18 cellular contexts compared by ENCODE assay signal in the genomic region with DNA sequence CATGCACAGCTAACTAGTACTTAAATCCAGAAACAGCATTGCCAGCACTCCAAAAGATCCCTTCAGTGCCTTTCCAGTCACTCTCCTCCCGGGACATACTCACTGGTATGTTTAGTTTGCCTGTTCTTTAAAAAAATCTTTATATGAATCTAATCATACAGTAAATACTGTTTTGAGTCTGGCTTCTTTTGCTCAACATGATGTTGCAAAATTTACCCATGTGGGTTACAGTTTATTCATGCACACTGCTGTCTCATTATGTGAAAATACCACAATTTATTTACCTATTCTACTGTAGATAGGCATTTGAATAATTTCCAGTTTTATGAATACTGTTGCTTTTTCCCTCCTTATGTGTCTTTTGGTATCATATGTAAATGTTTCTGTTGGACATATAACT. TPM values are rescaled to one million over a fixed set of nuclear protein-coding genes. Genes with fewer than 3 reads are reported as not detected.
A peak's percentile ranks its signal among the peaks of the same experiment; 100 is the strongest.
DNase-seq lines count a peak whose midpoint lies in the region; ATAC-seq and TF ChIP-seq lines count a peak whose summit lies in the region.
"Had no signal": no experiment of that assay in that cellular context is flagged by ENCODE, and none has a peak within 500 bp of the region (broad histone marks: within the 10 kb centered on the region; RNA-seq: fewer than 3 reads in every experiment).

No MANE protein-coding gene starts in this region.

- no peak overlapping the region for H3K9ac ChIP-seq in adipocyte (ENCODE audit: low read length)

- H3K9me3 ChIP-seq in CD8-positive, alpha-beta T cell (ENCODE audit: low read length): no peaks in the 10 kb centered on the region
- no peaks in the 10 kb centered on the region for H3K9me3 ChIP-seq in adipocyte (ENCODE audit: control insufficient read depth, low read length)
- H3K9me3 ChIP-seq: A549 had no signal

- H3K27me3 Mint-ChIP-seq in activated CD8-positive, alpha-beta T cell treated with anti-CD3 and anti-CD28 coated beads for 36 hours: no peaks in the 10 kb centered on the region
- no peaks in the 10 kb centered on the region for H3K27me3 Mint-ChIP-seq in activated CD8-positive, alpha-beta T cell treated with anti-CD3 and anti-CD28 coated beads, Interleukin-2, amount 10 ng/mL, durations not matched to agents 7 days and 5 days (ENCODE audit: low read depth)
- H3K27me3 Mint-ChIP-seq in CD8-positive, alpha-beta T cell (ENCODE audit: low read depth): no peaks in the 10 kb centered on the region
- no peaks in the 10 kb centered on the region for H3K27me3 Mint-ChIP-seq in progenitor cell of endocrine pancreas

- peaks cover 68% of the 10 kb centered on the region for H3K36me3 Mint-ChIP-seq in activated CD8-positive, alpha-beta T cell treated with anti-CD3 and anti-CD28 coated beads for 36 hours (ENCODE audit: low read depth)
- H3K36me3 Mint-ChIP-seq in activated CD8-positive, alpha-beta T cell treated with anti-CD3 and anti-CD28 coated beads, Interleukin-2, amount 10 ng/mL, durations not matched to agents 7 days and 5 days (ENCODE audit: low read depth): peaks cover 47% of the 10 kb centered on the region
- peaks cover 59% of the 10 kb centered on the region for H3K36me3 Mint-ChIP-seq in CD8-positive, alpha-beta T cell
- peaks cover 48% of the 10 kb centered on the region for H3K36me3 Mint-ChIP-seq in progenitor cell of endocrine pancreas (ENCODE audit: insufficient read depth)

- no peak for TF ChIP-seq CTCF in activated CD8-positive, alpha-beta T cell treated with anti-CD3 and anti-CD28 coated beads for 36 hours (IDR thresholded peaks at IDR 0.05)
- TF ChIP-seq CTCF in CD8-positive, alpha-beta T cell (IDR thresholded peaks at IDR 0.05): no peak
- TF ChIP-seq CTCF in progenitor cell of endocrine pancreas (IDR thresholded peaks at IDR 0.05; ENCODE audit: unreplicated experiment): no peak

- CTCF ChIA-PET in activated CD8-positive, alpha-beta T cell treated with anti-CD3 and anti-CD28 coated beads for 36 hours (lab: Charles Lee): interaction anchor here (0.8 kb wide), 1 partner anchor 18 kb away, joined by 3 read pairs; no protein-coding TSS in a partner anchor
- CTCF ChIA-PET in activated CD8-positive, alpha-beta T cell treated with anti-CD3 and anti-CD28 coated beads, Interleukin-2, amount 10 ng/mL, durations not matched to agents 7 days and 5 days (lab: Charles Lee): interaction anchor here (2.8 kb wide), 1 partner anchor 21 kb away, joined by 10 read pairs; no protein-coding TSS in a partner anchor
- CTCF ChIA-PET in CD8-positive, alpha-beta T cell (lab: Charles Lee): no interaction called here

- H3K9me3 Mint-ChIP-seq in activated CD8-positive, alpha-beta T cell treated with anti-CD3 and anti-CD28 coated beads for 36 hours: peaks cover 6% of the 10 kb centered on the region
- H3K9me3 Mint-ChIP-seq in activated CD8-positive, alpha-beta T cell treated with anti-CD3 and anti-CD28 coated beads, Interleukin-2, amount 10 ng/mL, durations not matched to agents 7 days and 5 days (ENCODE audit: insufficient read depth): peaks cover 8% of the 10 kb centered on the region
- no peaks in the 10 kb centered on the region for H3K9me3 Mint-ChIP-seq in CD8-positive, alpha-beta T cell
- H3K9me3 Mint-ChIP-seq in progenitor cell of endocrine pancreas (ENCODE audit: low read depth): peaks cover 8% of the 10 kb centered on the region
- H3K9me3 Mint-ChIP-seq: HFFc6 had no signal

- no peaks in the 10 kb centered on the region for H3K36me3 ChIP-seq in CD8-positive, alpha-beta T cell (ENCODE audit: insufficient read depth, low read length)
- peaks cover 5% of the 10 kb centered on the region for H3K36me3 ChIP-seq in adipocyte (ENCODE audit: control insufficient read depth, insufficient read depth, low read length, severe bottlenecking)

- no peak overlapping the region for H3K4me3 ChIP-seq in CD8-positive, alpha-beta T cell (ENCODE audit: low read depth, low read length)
- H3K4me3 ChIP-seq in adipocyte (ENCODE audit: low read length): no peak overlapping the region
- H3K4me3 ChIP-seq: A549 had no signal

- no peak overlapping the region for H3K27ac ChIP-seq in CD8-positive, alpha-beta T cell (ENCODE audit: low read depth, low read length)
- H3K27ac ChIP-seq: A549 had no signal

- H3K27ac Mint-ChIP-seq in activated CD8-positive, alpha-beta T cell treated with anti-CD3 and anti-CD28 coated beads for 36 hours: peak overlapping the region; percentile 37
- no peak overlapping the region for H3K27ac Mint-ChIP-seq in activated CD8-positive, alpha-beta T cell treated with anti-CD3 and anti-CD28 coated beads, Interleukin-2, amount 10 ng/mL, durations not matched to agents 7 days and 5 days
- peak overlapping the region; percentile 4 for H3K27ac Mint-ChIP-seq in CD8-positive, alpha-beta T cell
- peak overlapping the region; percentile 45 for H3K27ac Mint-ChIP-seq in progenitor cell of endocrine pancreas
- H3K27ac Mint-ChIP-seq: HFFc6 had no signal

- H3K4me3 Mint-ChIP-seq in activated CD8-positive, alpha-beta T cell treated with anti-CD3 and anti-CD28 coated beads for 36 hours: no peak overlapping the region
- H3K4me3 Mint-ChIP-seq in activated CD8-positive, alpha-beta T cell treated with anti-CD3 and anti-CD28 coated beads, Interleukin-2, amount 10 ng/mL, durations not matched to agents 7 days and 5 days: no peak overlapping the region
- H3K4me3 Mint-ChIP-seq in CD8-positive, alpha-beta T cell: no peak overlapping the region
- no peak overlapping the region for H3K4me3 Mint-ChIP-seq in progenitor cell of endocrine pancreas (ENCODE audit: low read depth)
- H3K4me3 Mint-ChIP-seq: HFFc6 had no signal

- POLR2A ChIA-PET in activated CD8-positive, alpha-beta T cell treated with anti-CD3 and anti-CD28 coated beads for 36 hours (lab: Charles Lee): interaction anchor here (0.9 kb wide), 1 partner anchor 106 kb away, joined by 3 read pairs; no protein-coding TSS in a partner anchor
- POLR2A ChIA-PET in activated CD8-positive, alpha-beta T cell treated with anti-CD3 and anti-CD28 coated beads, Interleukin-2, amount 10 ng/mL, durations not matched to agents 7 days and 5 days (lab: Charles Lee): interaction anchor here (1.0 kb wide), 1 partner anchor 13 kb away, joined by 3 read pairs; no protein-coding TSS in a partner anchor
- POLR2A ChIA-PET in CD8-positive, alpha-beta T cell (lab: Charles Lee): no interaction called here

- H3K27me3 ChIP-seq in CD8-positive, alpha-beta T cell (ENCODE audit: insufficient read depth, low read length): no peaks in the 10 kb centered on the region
- H3K27me3 ChIP-seq in adipocyte (replicated peaks; ENCODE audit: control insufficient read depth, insufficient read depth, low read length): no peaks in the 10 kb centered on the region

- no peak for DNase-seq in activated CD8-positive, alpha-beta T cell treated with anti-CD3 and anti-CD28 coated beads for 36 hours
- DNase-seq in activated CD8-positive, alpha-beta T cell treated with anti-CD3 and anti-CD28 coated beads, Interleukin-2, amount 10 ng/mL, durations not matched to agents 7 days and 5 days: no peak
- DNase-seq in CD8-positive, alpha-beta T cell: no peak
- DNase-seq in adipocyte (ENCODE audit: low read depth) (peak; percentile 33), progenitor cell of endocrine pancreas (ENCODE audit: low spot score, unreplicated experiment) (no peak), NCI-H2227 (lab: John Stamatoyannopoulos, UW; ENCODE audit: unreplicated experiment) (no peak)
- DNase-seq: C1 segment of cervical spinal cord, COR-L47, DMS153, HFFc6, KG1, NCI-H1092, NCI-H146, NCI-H2081 treated with DMSO at 0.1 percent for 48 hours, NCI-H524, Right ventricle myocardium superior had no signal

- H3K4me1 ChIP-seq in CD8-positive, alpha-beta T cell (ENCODE audit: insufficient read depth, low read length): peaks cover 67% of the 10 kb centered on the region
- peaks cover 49% of the 10 kb centered on the region for H3K4me1 ChIP-seq in adipocyte (ENCODE audit: control insufficient read depth, insufficient read depth, low read length)
- H3K4me1 ChIP-seq: A549 had no signal

- peaks cover 77% of the 10 kb centered on the region for H3K4me1 Mint-ChIP-seq in activated CD8-positive, alpha-beta T cell treated with anti-CD3 and anti-CD28 coated beads for 36 hours (ENCODE audit: low read depth)
- peaks cover 48% of the 10 kb centered on the region for H3K4me1 Mint-ChIP-seq in activated CD8-positive, alpha-beta T cell treated with anti-CD3 and anti-CD28 coated beads, Interleukin-2, amount 10 ng/mL, durations not matched to agents 7 days and 5 days (ENCODE audit: low read depth)
- H3K4me1 Mint-ChIP-seq in CD8-positive, alpha-beta T cell (ENCODE audit: low read depth): peaks cover 85% of the 10 kb centered on the region
- peaks cover 42% of the 10 kb centered on the region for H3K4me1 Mint-ChIP-seq in progenitor cell of endocrine pancreas (ENCODE audit: low read depth)

- no peak for ATAC-seq in activated CD8-positive, alpha-beta T cell treated with anti-CD3 and anti-CD28 coated beads for 36 hours
- no peak for ATAC-seq in activated CD8-positive, alpha-beta T cell treated with anti-CD3 and anti-CD28 coated beads, Interleukin-2, amount 10 ng/mL, durations not matched to agents 7 days and 5 days
- no peak for ATAC-seq in CD8-positive, alpha-beta T cell
- no peak for ATAC-seq in SK-N-SH treated with all-trans-retinoic acid at 6 μM for 48 hours

- intact Hi-C loops in activated CD8-positive, alpha-beta T cell treated with anti-CD3 and anti-CD28 coated beads for 36 hours (cut with micrococcal nuclease): no loop called here
- intact Hi-C loops in CD8-positive, alpha-beta T cell (cut with DNase I, micrococcal nuclease): no loop called here

TF ChIP-seq in SK-N-SH treated with all-trans-retinoic acid at 6 μM for 48 hours, 23 proteins besides CTCF, POLR2A, EP300 and RAD21 (continues in another document):
- TF ChIP-seq ESRRG (CRISPR knock-in tag; IDR thresholded peaks at IDR 0.05) (no peak), TOX (CRISPR knock-in tag; IDR thresholded peaks at IDR 0.05; ENCODE audit: borderline replicate concordance) (no peak), CSDC2 (CRISPR knock-in tag; IDR thresholded peaks at IDR 0.05) (no peak)
- TF ChIP-seq, protein P1, sequence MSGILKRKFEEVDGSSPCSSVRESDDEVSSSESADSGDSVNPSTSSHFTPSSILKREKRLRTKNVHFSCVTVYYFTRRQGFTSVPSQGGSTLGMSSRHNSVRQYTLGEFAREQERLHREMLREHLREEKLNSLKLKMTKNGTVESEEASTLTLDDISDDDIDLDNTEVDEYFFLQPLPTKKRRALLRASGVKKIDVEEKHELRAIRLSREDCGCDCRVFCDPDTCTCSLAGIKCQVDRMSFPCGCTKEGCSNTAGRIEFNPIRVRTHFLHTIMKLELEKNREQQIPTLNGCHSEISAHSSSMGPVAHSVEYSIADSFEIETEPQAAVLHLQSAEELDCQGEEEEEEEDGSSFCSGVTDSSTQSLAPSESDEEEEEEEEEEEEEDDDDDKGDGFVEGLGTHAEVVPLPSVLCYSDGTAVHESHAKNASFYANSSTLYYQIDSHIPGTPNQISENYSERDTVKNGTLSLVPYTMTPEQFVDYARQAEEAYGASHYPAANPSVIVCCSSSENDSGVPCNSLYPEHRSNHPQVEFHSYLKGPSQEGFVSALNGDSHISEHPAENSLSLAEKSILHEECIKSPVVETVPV (CRISPR knock-in tag; IDR thresholded peaks at IDR 0.05): no peak

RNA-seq across cellular contexts. Expression of a gene that starts 13.5 kb away (rescaled TPM):
- total RNA-seq in activated CD8-positive, alpha-beta T cell treated with anti-CD3 and anti-CD28 coated beads for 36 hours: 10 to 100 TPM; 93.8 to 96.9 TPM
- total RNA-seq in activated CD8-positive, alpha-beta T cell treated with anti-CD3 and anti-CD28 coated beads, Interleukin-2, amount 10 ng/mL, durations not matched to agents 7 days and 5 days: 10 to 100 TPM; 47.2 TPM
- 100 to 1,000 TPM; 156 to 167 TPM for total RNA-seq in CD8-positive, alpha-beta T cell
- total RNA-seq in progenitor cell of endocrine pancreas: 228 and 247 TPM in 2 replicates
